ENCODE assay signal across 1 cellular context in the genomic region with DNA sequence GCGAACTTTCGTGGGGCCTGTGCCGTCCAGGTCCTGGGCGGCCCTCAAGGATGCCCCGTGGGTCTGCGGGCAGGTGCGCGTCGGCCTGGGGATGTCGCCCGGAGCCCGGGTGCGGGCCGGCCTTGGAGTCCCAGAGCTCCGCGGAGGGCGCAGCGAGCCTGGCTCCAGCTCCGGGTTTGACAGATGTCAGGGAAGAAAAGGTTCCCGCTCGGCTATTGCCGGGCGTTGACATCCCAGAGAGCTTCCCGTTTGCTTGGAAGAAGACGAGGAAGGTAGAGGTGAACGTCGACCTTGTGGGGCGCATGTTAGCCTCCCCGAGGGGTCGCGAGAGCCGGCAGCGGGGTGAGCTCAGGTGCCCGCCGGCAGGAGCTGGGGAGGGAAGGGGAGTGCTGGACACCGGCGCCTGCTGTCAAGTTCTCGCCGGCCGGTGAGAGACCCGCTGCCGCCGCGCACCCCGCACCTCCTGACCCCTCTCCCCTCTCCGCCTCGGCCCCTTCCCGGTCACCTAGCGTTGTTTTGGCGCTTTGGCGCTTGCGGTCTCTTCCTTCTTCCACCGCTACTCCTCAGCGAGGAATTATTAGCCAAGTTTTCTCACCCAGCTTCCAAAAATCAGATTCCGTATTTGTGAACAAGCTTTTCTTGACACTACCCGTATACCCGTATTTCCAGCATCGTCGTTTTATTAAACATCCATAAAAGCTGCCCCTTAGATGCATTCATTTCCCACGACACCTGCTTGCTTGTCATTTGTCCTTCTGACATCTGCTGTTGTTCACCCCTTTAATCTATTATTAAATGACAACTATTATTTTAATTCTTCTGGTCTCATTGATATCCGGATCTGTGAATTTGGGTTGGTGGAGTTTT.
A peak's percentile ranks its signal among the peaks of the same experiment; 100 is the strongest.
TF ChIP-seq lines count a peak whose summit lies in the region.

No MANE protein-coding gene starts in this region.

TF ChIP-seq in H1, 55 proteins besides CTCF, POLR2A, EP300 and RAD21 (continued from another document):
- peak; percentile 72 for TF ChIP-seq CTBP2 (IDR thresholded peaks at IDR 0.05; ENCODE audit: borderline replicate concordance, insufficient read depth, insufficient read length, low read length)
- TF ChIP-seq MAFK (IDR thresholded peaks at IDR 0.05; ENCODE audit: low read depth, low read length) = no peak
- TF ChIP-seq RNF2 (IDR thresholded peaks at IDR 0.05; ENCODE audit: borderline replicate concordance, low read depth, low read length, missing control alignments, poor library complexity, severe bottlenecking) = peak; percentile 57
- TF ChIP-seq SIN3A (conservative IDR thresholded peaks at IDR 0.05 in 1 of 2, IDR thresholded peaks at IDR 0.05 in 1 of 2; ENCODE audit: low read depth in 1 of 2, low read length in 2 of 2) = peak; percentile 56 to 75; a peak in 2 of 4 replicates
